In the genomic region with DNA sequence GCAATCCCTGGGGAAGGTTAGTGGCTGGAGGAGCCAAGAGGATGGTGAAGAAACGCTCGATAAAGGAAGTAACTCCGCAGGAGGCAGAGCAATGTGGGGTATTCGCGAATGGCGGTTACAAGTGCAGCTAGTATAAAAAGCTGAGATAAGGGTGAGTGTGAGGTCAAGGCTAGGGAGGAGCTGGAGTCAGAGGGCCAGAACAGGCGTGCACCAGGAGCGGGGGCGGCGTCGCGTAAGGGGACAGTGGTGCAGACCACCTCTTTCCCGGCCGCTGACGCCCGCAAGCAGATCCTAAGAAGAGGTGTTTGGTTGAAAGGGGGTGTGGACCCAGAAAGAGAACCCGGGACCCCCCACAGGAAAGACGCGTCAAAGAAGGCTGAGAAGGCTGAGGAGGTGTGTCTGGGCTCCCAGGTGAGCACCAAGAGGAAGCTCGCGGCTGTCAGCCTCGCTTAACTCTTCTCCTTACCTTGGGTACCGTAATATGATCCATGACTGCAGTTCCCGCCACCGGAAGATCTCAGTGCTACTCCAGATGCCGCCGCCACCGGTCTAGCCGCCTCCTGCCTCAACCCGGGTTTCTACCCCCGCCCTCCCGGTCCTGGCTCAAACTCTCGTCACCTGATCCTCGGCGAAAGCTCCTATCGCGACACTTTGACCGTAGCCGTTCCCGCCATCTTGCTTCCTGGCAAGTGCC, we compare ENCODE assay signal across 8 cellular contexts. TPM values are rescaled to one million over a fixed set of nuclear protein-coding genes. Genes with fewer than 3 reads are reported as not detected.
DNase-seq lines count a peak whose midpoint lies in the region; ATAC-seq and TF ChIP-seq lines count a peak whose summit lies in the region.

MTMR8 (minus strand) TSS at position 579 of the 694 bp plus-strand sequence; CDS start at position 490, 89 bp downstream.

- TF ChIP-seq CTCF in chondrocyte (IDR thresholded peaks at IDR 0.05) = no peak
- no peak for TF ChIP-seq CTCF in liver (IDR thresholded peaks at IDR 0.05; ENCODE audit: low read depth, low read length, missing input control)

- no peaks in the 10 kb centered on the region for H3K36me3 Mint-ChIP-seq in chondrocyte (ENCODE audit: low read depth)

- H3K27ac ChIP-seq in liver (ENCODE audit: low read depth in 1 of 2, low read length in 2 of 2) = no peak within 1 kb of the TSS

- peaks cover 0 to 7% (median 0%) of the 10 kb centered on the region in 4 donors for H3K4me1 ChIP-seq in liver (ENCODE audit: control insufficient read depth in 4 of 4, insufficient read depth in 4 of 4, low read length in 3 of 4)

- H3K4me3 ChIP-seq in liver (ENCODE audit: low read depth in 1 of 3, low read length in 3 of 3) = peak within 1 kb of the TSS; percentile 60 to 83 (median 76)

- no peaks in the 10 kb centered on the region for H3K27me3 ChIP-seq in liver (ENCODE audit: control insufficient read depth in 4 of 4, insufficient read depth in 4 of 4, low read length in 3 of 4)

- peaks cover 8% of the 10 kb centered on the region for H3K4me1 Mint-ChIP-seq in chondrocyte (ENCODE audit: low read depth)

- ATAC-seq in GM18498 (IDR thresholded peaks at IDR 0.05; ENCODE audit: unreplicated experiment) (peak; percentile 98), HG02840 (IDR thresholded peaks at IDR 0.05; ENCODE audit: low FRiP score, unreplicated experiment) (peak; percentile 94)

- no peaks in the 10 kb centered on the region for H3K36me3 ChIP-seq in liver (ENCODE audit: control insufficient read depth in 4 of 4, insufficient read depth in 3 of 4, low read depth in 1 of 4, low read length in 3 of 4)

- TF ChIP-seq RAD21 in liver (IDR thresholded peaks at IDR 0.05) = no peak

- H3K9ac ChIP-seq in liver (ENCODE audit: low read depth in 1 of 2, low read length in 2 of 2) = no peak within 1 kb of the TSS

- 1% methylated on average over 40 of the region's 40 CpGs for WGBS in liver

- H3K4me3 Mint-ChIP-seq in chondrocyte (ENCODE audit: unreplicated experiment) = peak within 1 kb of the TSS; percentile 84

- no peaks in the 10 kb centered on the region for H3K9me3 ChIP-seq in liver (ENCODE audit: control insufficient read depth in 4 of 4, low read length in 3 of 4)

- H3K9me3 Mint-ChIP-seq in chondrocyte (ENCODE audit: low read depth) = peaks cover 11% of the 10 kb centered on the region

- no peaks in the 10 kb centered on the region for H3K27me3 Mint-ChIP-seq in chondrocyte (ENCODE audit: low read depth)

- DNase-seq in NCI-H2081 (lab: John Stamatoyannopoulos, UW) (peak; percentile 78), chondrocyte (ENCODE audit: low spot score) (peak; percentile 71), DMS79 treated with DMSO at 0.1 percent for 48 hours (lab: John Stamatoyannopoulos, UW) (no peak)
- peak; percentile 63 for DNase-seq in activated CD4-positive, alpha-beta T cell treated with anti-CD3 and anti-CD28 coated beads for 1 hour
- DNase-seq in stimulated activated CD4-positive, alpha-beta T cell treated with anti-CD3 and anti-CD28 coated beads, Interleukin-4, amount 100 ng/mL, for 1 hour = peak; percentile 76

- H3K27ac Mint-ChIP-seq in chondrocyte (ENCODE audit: unreplicated experiment) = peak within 1 kb of the TSS; percentile 7

TF ChIP-seq in liver, 16 proteins besides CTCF, POLR2A, EP300 and RAD21:
- TF ChIP-seq YY1 (IDR thresholded peaks at IDR 0.05) (peak; percentile 100), RXRA (IDR thresholded peaks at IDR 0.05) (no peak), FOXA1 (IDR thresholded peaks at IDR 0.05) (no peak), HNF4A (conservative IDR thresholded peaks at IDR 0.05) (no peak), FOXA2 (IDR thresholded peaks at IDR 0.05) (no peak), EGR1 (IDR thresholded peaks at IDR 0.05; ENCODE audit: low read depth in 2 of 2) (no peak), SP1 (IDR thresholded peaks at IDR 0.05) (no peak), TAF1 (conservative IDR thresholded peaks at IDR 0.05) (no peak), GABPA (IDR thresholded peaks at IDR 0.05 in 1 of 2, conservative IDR thresholded peaks at IDR 0.05 in 1 of 2) (no peak), HNF4G (IDR thresholded peaks at IDR 0.05) (no peak), NR2F2 (IDR thresholded peaks at IDR 0.05) (no peak), JUND (IDR thresholded peaks at IDR 0.05) (no peak), MAX (IDR thresholded peaks at IDR 0.05) (no peak)
- TF ChIP-seq, protein P1, sequence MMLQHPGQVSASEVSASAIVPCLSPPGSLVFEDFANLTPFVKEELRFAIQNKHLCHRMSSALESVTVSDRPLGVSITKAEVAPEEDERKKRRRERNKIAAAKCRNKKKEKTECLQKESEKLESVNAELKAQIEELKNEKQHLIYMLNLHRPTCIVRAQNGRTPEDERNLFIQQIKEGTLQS (IDR thresholded peaks at IDR 0.05) = no peak
- TF ChIP-seq, protein P2, sequence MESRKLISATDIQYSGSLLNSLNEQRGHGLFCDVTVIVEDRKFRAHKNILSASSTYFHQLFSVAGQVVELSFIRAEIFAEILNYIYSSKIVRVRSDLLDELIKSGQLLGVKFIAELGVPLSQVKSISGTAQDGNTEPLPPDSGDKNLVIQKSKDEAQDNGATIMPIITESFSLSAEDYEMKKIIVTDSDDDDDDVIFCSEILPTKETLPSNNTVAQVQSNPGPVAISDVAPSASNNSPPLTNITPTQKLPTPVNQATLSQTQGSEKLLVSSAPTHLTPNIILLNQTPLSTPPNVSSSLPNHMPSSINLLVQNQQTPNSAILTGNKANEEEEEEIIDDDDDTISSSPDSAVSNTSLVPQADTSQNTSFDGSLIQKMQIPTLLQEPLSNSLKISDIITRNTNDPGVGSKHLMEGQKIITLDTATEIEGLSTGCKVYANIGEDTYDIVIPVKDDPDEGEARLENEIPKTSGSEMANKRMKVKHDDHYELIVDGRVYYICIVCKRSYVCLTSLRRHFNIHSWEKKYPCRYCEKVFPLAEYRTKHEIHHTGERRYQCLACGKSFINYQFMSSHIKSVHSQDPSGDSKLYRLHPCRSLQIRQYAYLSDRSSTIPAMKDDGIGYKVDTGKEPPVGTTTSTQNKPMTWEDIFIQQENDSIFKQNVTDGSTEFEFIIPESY (IDR thresholded peaks at IDR 0.05) = peak; percentile 99
- TF ChIP-seq, protein P3, sequence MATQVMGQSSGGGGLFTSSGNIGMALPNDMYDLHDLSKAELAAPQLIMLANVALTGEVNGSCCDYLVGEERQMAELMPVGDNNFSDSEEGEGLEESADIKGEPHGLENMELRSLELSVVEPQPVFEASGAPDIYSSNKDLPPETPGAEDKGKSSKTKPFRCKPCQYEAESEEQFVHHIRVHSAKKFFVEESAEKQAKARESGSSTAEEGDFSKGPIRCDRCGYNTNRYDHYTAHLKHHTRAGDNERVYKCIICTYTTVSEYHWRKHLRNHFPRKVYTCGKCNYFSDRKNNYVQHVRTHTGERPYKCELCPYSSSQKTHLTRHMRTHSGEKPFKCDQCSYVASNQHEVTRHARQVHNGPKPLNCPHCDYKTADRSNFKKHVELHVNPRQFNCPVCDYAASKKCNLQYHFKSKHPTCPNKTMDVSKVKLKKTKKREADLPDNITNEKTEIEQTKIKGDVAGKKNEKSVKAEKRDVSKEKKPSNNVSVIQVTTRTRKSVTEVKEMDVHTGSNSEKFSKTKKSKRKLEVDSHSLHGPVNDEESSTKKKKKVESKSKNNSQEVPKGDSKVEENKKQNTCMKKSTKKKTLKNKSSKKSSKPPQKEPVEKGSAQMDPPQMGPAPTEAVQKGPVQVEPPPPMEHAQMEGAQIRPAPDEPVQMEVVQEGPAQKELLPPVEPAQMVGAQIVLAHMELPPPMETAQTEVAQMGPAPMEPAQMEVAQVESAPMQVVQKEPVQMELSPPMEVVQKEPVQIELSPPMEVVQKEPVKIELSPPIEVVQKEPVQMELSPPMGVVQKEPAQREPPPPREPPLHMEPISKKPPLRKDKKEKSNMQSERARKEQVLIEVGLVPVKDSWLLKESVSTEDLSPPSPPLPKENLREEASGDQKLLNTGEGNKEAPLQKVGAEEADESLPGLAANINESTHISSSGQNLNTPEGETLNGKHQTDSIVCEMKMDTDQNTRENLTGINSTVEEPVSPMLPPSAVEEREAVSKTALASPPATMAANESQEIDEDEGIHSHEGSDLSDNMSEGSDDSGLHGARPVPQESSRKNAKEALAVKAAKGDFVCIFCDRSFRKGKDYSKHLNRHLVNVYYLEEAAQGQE (IDR thresholded peaks at IDR 0.05) = no peak

RNA-seq across cellular contexts. Expression of gene MTMR8, which starts in this region (rescaled TPM):
- total RNA-seq in chondrocyte (1.3 to 2.6 TPM (median 1.5 TPM) in 3 replicates), liver (1 to 10 TPM; 1.1 to 1.3 TPM)
- under 1 TPM; 0.15 to 0.28 TPM for polyA plus RNA-seq in liver
